8 cellular contexts compared by ENCODE assay signal in genomic region chr5:126845470-126846076, GRCh38.
A peak's percentile ranks its signal among the peaks of the same experiment; 100 is the strongest.
DNase-seq lines count a peak whose midpoint lies in the region; ATAC-seq lines count a peak whose summit lies in the region.
"Not testable (repeated sequence)": the region's sequence is repeated elsewhere in the genome, so short reads cannot be mapped to it uniquely, and the experiment has no call there.

No MANE protein-coding gene starts in this region.

- peaks cover 19 to 35% (median 28%) of the 10 kb centered on the region in 3 donors for H3K4me1 Mint-ChIP-seq in CD8-positive, alpha-beta memory T cell
- H3K4me1 Mint-ChIP-seq in activated CD4-positive, alpha-beta memory T cell treated with anti-CD3 and anti-CD28 coated beads, Interleukin-2, amount 10 ng/mL, durations not matched to agents 7 days and 5 days, result peaks cover 34% of the 10 kb centered on the region

- ATAC-seq in GM19438 (IDR thresholded peaks at IDR 0.05; ENCODE audit: low read depth, unreplicated experiment) (peak; percentile 85), HG03064 (IDR thresholded peaks at IDR 0.05; ENCODE audit: low read depth, unreplicated experiment) (peak; percentile 88), left lobe of liver (peak; percentile 41)

- not testable (repeated sequence) for H3K36me3 ChIP-seq in CD8-positive, alpha-beta memory T cell (ENCODE audit: insufficient read depth, low read length)

- peak overlapping the region in 7 of 8 donors; percentile 73 to 92 (median 81) for H3K27ac Mint-ChIP-seq in CD8-positive, alpha-beta memory T cell
- peak overlapping the region; percentile 67 for H3K27ac Mint-ChIP-seq in activated CD4-positive, alpha-beta memory T cell treated with anti-CD3 and anti-CD28 coated beads, Interleukin-2, amount 10 ng/mL, durations not matched to agents 7 days and 5 days

- H3K4me1 ChIP-seq in CD8-positive, alpha-beta memory T cell (ENCODE audit: insufficient read depth, low read length), result peaks cover 10% of the 10 kb centered on the region

- not testable (repeated sequence) for H3K4me3 ChIP-seq in CD8-positive, alpha-beta memory T cell (ENCODE audit: low read length)

- POLR2A ChIA-PET in CD8-positive, alpha-beta memory T cell (lab: Charles Lee), result interaction anchor here (0.6 to 1.1 kb wide), 6 partner anchors 9 to 384 kb away, joined by 3 to 4 read pairs (median 3); partner anchors contain the start of gene LMNB1
- POLR2A ChIA-PET in activated CD4-positive, alpha-beta memory T cell treated with anti-CD3 and anti-CD28 coated beads, Interleukin-2, amount 10 ng/mL, durations not matched to agents 7 days and 5 days (lab: Charles Lee), result interaction anchor here (0.6 to 1.2 kb wide), 3 partner anchors 8 to 68 kb away, joined by 4 to 6 read pairs (median 5); partner anchors contain the start of gene LMNB1

- not testable (repeated sequence) for H3K36me3 Mint-ChIP-seq in CD8-positive, alpha-beta memory T cell
- H3K36me3 Mint-ChIP-seq in activated CD4-positive, alpha-beta memory T cell treated with anti-CD3 and anti-CD28 coated beads, Interleukin-2, amount 10 ng/mL, durations not matched to agents 7 days and 5 days (ENCODE audit: low read depth), result peaks cover 11% of the 10 kb centered on the region

- not testable (repeated sequence) for H3K27me3 Mint-ChIP-seq in CD8-positive, alpha-beta memory T cell; activated CD4-positive, alpha-beta memory T cell treated with anti-CD3 and anti-CD28 coated beads, Interleukin-2, amount 10 ng/mL, durations not matched to agents 7 days and 5 days

- peak overlapping the region; percentile 6 for H3K27ac ChIP-seq in CD8-positive, alpha-beta memory T cell (ENCODE audit: low read depth, low read length)

- peak in 3 of 5 donors; percentile 22 to 59 (median 51) for DNase-seq in CD8-positive, alpha-beta memory T cell
- DNase-seq in OCI-M1 (lab: John Stamatoyannopoulos, UW) (peak; percentile 65), ecto neural progenitor cell (ENCODE audit: low spot score) (peak; percentile 66)
- peak; percentile 32 for DNase-seq in activated CD4-positive, alpha-beta memory T cell treated with anti-CD3 and anti-CD28 coated beads, Interleukin-2, amount 10 ng/mL, durations not matched to agents 7 days and 5 days
- not testable (repeated sequence) for DNase-seq in left lobe of liver (ENCODE audit: low spot score)
- DNase-seq in stimulated activated CD4-positive, alpha-beta T cell treated with anti-CD3 and anti-CD28 coated beads, Interleukin-4, amount 100 ng/mL, for 1 hour, result peak; percentile 71

- not testable (repeated sequence) for H3K9me3 Mint-ChIP-seq in CD8-positive, alpha-beta memory T cell; activated CD4-positive, alpha-beta memory T cell treated with anti-CD3 and anti-CD28 coated beads, Interleukin-2, amount 10 ng/mL, durations not matched to agents 7 days and 5 days

- CTCF ChIA-PET in CD8-positive, alpha-beta memory T cell (lab: Charles Lee), result not testable (repeated sequence)
- CTCF ChIA-PET in activated CD4-positive, alpha-beta memory T cell treated with anti-CD3 and anti-CD28 coated beads, Interleukin-2, amount 10 ng/mL, durations not matched to agents 7 days and 5 days (lab: Charles Lee), result interaction anchor here (1.3 kb wide), 1 partner anchor 170 kb away, joined by 4 read pairs; no protein-coding TSS in a partner anchor

- H3K4me3 Mint-ChIP-seq in CD8-positive, alpha-beta memory T cell, result peak overlapping the region in 4 of 7 donors; percentile 10 to 66 (median 40)
- H3K4me3 Mint-ChIP-seq in activated CD4-positive, alpha-beta memory T cell treated with anti-CD3 and anti-CD28 coated beads, Interleukin-2, amount 10 ng/mL, durations not matched to agents 7 days and 5 days, result not testable (repeated sequence)

- not testable (repeated sequence) for H3K9me3 ChIP-seq in CD8-positive, alpha-beta memory T cell (ENCODE audit: low read length)

- H3K27me3 ChIP-seq in CD8-positive, alpha-beta memory T cell (ENCODE audit: insufficient read depth, low read length, poor library complexity, severe bottlenecking), result not testable (repeated sequence)
